Comparison of ENCODE assay signal across 10 cellular contexts in genomic region chrX:13110427-13111324, GRCh38.
A peak's percentile ranks its signal among the peaks of the same experiment; 100 is the strongest.
DNase-seq lines count a peak whose midpoint lies in the region; ATAC-seq, FAIRE-seq and TF ChIP-seq lines count a peak whose summit lies in the region.
"Had no signal": no experiment of that assay in that cellular context is flagged by ENCODE, and none has a peak within 500 bp of the region (broad histone marks: within the 10 kb centered on the region; RNA-seq: fewer than 3 reads in every experiment).

No MANE protein-coding gene starts in this region.

- H4K20me1 ChIP-seq in HepG2 (ENCODE audit: insufficient read depth, low read length), result no peaks in the 10 kb centered on the region
- no peaks in the 10 kb centered on the region for H4K20me1 ChIP-seq in astrocyte (ENCODE audit: insufficient read depth, low read length)

- intact Hi-C loops in HepG2 (cut with micrococcal nuclease; ENCODE audit: unreplicated experiment) (no loop called here), aorta (cut with DNase I) (loop anchor here in 1 of 2 donors (10.0 kb wide), 1 partner anchor 374 kb away; no protein-coding TSS in a partner anchor), testis (cut with DNase I; ENCODE audit: low total_unique reads) (no loop called here)

- in situ Hi-C loops in HepG2 (cut with HindIII; ENCODE audit: extremely low pct_ligation_motif_present, low pct_unique_long_range_greater_than_20kb), result no loop called here

- FAIRE-seq in HepG2 (lab: Jason Lieb, UNC) (no peak), astrocyte (lab: Jason Lieb, UNC) (peak; percentile 100)
- FAIRE-seq: G401.6 had no signal

- H3K4me3 ChIP-seq in liver (ENCODE audit: low read depth in 1 of 3, low read length in 3 of 3) (no peak overlapping the region), HepG2 (replicated peaks in 1 of 3; ENCODE audit: insufficient read depth in 1 of 3, low read depth in 2 of 3, low read length in 3 of 3) (no peak overlapping the region), astrocyte (ENCODE audit: insufficient read depth, low read depth, low read length) (no peak overlapping the region), aorta (ENCODE audit: low read length in 2 of 2) (no peak overlapping the region), testis (no peak overlapping the region)

- no peak for TF ChIP-seq POLR2A in HepG2 (IDR thresholded peaks at IDR 0.05; ENCODE audit: insufficient read depth in 1 of 2, low read depth in 2 of 2, low read length in 2 of 2)
- TF ChIP-seq POLR2A in testis (IDR thresholded peaks at IDR 0.05), result no peak

- H3K9me3 ChIP-seq in liver (ENCODE audit: control insufficient read depth in 4 of 4, low read length in 3 of 4) (no peaks in the 10 kb centered on the region), HepG2 (ENCODE audit: low read length) (no peaks in the 10 kb centered on the region), astrocyte (ENCODE audit: insufficient read depth, low read depth, low read length) (no peaks in the 10 kb centered on the region), aorta (ENCODE audit: control insufficient read depth, low read length) (no peaks in the 10 kb centered on the region), testis (no peaks in the 10 kb centered on the region)

- H3K4me2 ChIP-seq in HepG2 (ENCODE audit: low read depth, low read length) (no peak overlapping the region), astrocyte (ENCODE audit: low read length) (peak overlapping the region; percentile 33)

- no peaks in the 10 kb centered on the region for H3K27me3 Mint-ChIP-seq in astrocyte (ENCODE audit: low read depth, unreplicated experiment)

- peak overlapping the region in 1 of 2 donors; percentile 69 for H3K27ac ChIP-seq in liver (ENCODE audit: low read depth in 1 of 2, low read length in 2 of 2)
- no peak overlapping the region for H3K27ac ChIP-seq in HepG2 (ENCODE audit: extremely low read length, insufficient read depth, low read length)
- peak overlapping the region; percentile 89 for H3K27ac ChIP-seq in astrocyte (ENCODE audit: low read depth, low read length)
- H3K27ac ChIP-seq in aorta (ENCODE audit: low read depth in 1 of 2, low read length in 2 of 2), result peak overlapping the region; percentile 28 to 33
- H3K27ac ChIP-seq in testis, result peak overlapping the region in 1 of 2 donors; percentile 15

- H3K9me3 Mint-ChIP-seq in astrocyte (ENCODE audit: unreplicated experiment), result no peaks in the 10 kb centered on the region

- H3K4me1 ChIP-seq in liver (ENCODE audit: control insufficient read depth in 4 of 4, insufficient read depth in 4 of 4, low read length in 3 of 4), result peaks cover 0 to 7% (median 4%) of the 10 kb centered on the region in 4 donors
- peaks cover 4% of the 10 kb centered on the region; the same call in 1 of the 2 replicates for H3K4me1 ChIP-seq in HepG2 (ENCODE audit: insufficient read depth, low read length)
- H3K4me1 ChIP-seq in astrocyte (ENCODE audit: insufficient read depth, low read length), result peaks cover 11% of the 10 kb centered on the region
- H3K4me1 ChIP-seq in aorta (ENCODE audit: control insufficient read depth in 1 of 2, insufficient read depth in 2 of 2, low read length in 2 of 2), result peaks cover 0 to 2% of the 10 kb centered on the region in 2 donors
- H3K4me1 ChIP-seq in testis, result no peaks in the 10 kb centered on the region

- no peak for ATAC-seq in HepG2
- peak; percentile 79 for ATAC-seq in left lobe of liver
- peak; percentile 87 for ATAC-seq in aorta (ENCODE audit: low FRiP score)
- ATAC-seq in HG02973 (IDR thresholded peaks at IDR 0.05; ENCODE audit: unreplicated experiment), result no peak

- no peak overlapping the region for H2AFZ ChIP-seq in HepG2 (ENCODE audit: low read length)
- no peak overlapping the region for H2AFZ ChIP-seq in astrocyte (ENCODE audit: low read depth, low read length)

- CTCF ChIA-PET in HepG2 (lab: Yijun Ruan, JAX; ENCODE audit: low intra/inter-chr PET ratio, low total read pairs), result no interaction called here

- H3K36me3 Mint-ChIP-seq in astrocyte (ENCODE audit: low read depth, unreplicated experiment), result no peaks in the 10 kb centered on the region

- WGBS in liver, result 38% methylated on average over 10 of the region's 10 CpGs
- 56% methylated on average over 10 of the region's 10 CpGs for WGBS in HepG2 (ENCODE audit: low lambda C conversion rate)
- WGBS in aorta, 2 donors, result 8 to 33% methylated on average over 10 of the region's 10 CpGs
- WGBS in testis, 2 donors, result 53 to 61% methylated on average over 6 to 10 of the region's 10 CpGs

- H3K4me3 Mint-ChIP-seq in astrocyte (ENCODE audit: unreplicated experiment), result no peak overlapping the region

- H3K36me3 ChIP-seq in liver (ENCODE audit: control insufficient read depth in 4 of 4, insufficient read depth in 3 of 4, low read depth in 1 of 4, low read length in 3 of 4) (no peaks in the 10 kb centered on the region), HepG2 (replicated peaks in 1 of 2; ENCODE audit: control insufficient read depth in 1 of 2, insufficient read depth in 2 of 2, low read length in 2 of 2) (no peaks in the 10 kb centered on the region), astrocyte (ENCODE audit: insufficient read depth, low read length) (no peaks in the 10 kb centered on the region), aorta (ENCODE audit: control insufficient read depth in 1 of 2, insufficient read depth in 2 of 2, low read length in 1 of 2) (no peaks in the 10 kb centered on the region), testis (ENCODE audit: low read depth, missing control alignments) (no peaks in the 10 kb centered on the region)

- TF ChIP-seq RAD21 in liver (IDR thresholded peaks at IDR 0.05), result peak in 1 of 2 donors; percentile 21
- no peak for TF ChIP-seq RAD21 in HepG2 (CRISPR knock-in tag; IDR thresholded peaks at IDR 0.05)

- TF ChIP-seq EP300 in HepG2 (IDR thresholded peaks at IDR 0.05; ENCODE audit: low read depth in 2 of 2, low read length in 2 of 2), result no peak
- TF ChIP-seq EP300 in HepG2 (CRISPR knock-in tag; IDR thresholded peaks at IDR 0.05; ENCODE audit: borderline replicate concordance), result no peak

- POLR2A ChIA-PET in HepG2 (lab: Yijun Ruan, JAX), result no interaction called here

- no TSS peak for BruUV-seq in HepG2 (replicated peaks; lab: Mats Ljungman, UMichigan)

- peak overlapping the region; percentile 83 for H3K27ac Mint-ChIP-seq in astrocyte (ENCODE audit: unreplicated experiment)
- H3K27ac Mint-ChIP-seq: activated naive CD4-positive, alpha-beta T cell treated with anti-CD3 and anti-CD28 coated beads, Interleukin-2, amount 50 U/mL, for 72 hours had no signal

- no peak for TF ChIP-seq CTCF in liver (IDR thresholded peaks at IDR 0.05; ENCODE audit: low read depth, low read length, missing input control)
- TF ChIP-seq CTCF in HepG2 (CRISPR knock-in tag; IDR thresholded peaks at IDR 0.05), result no peak
- TF ChIP-seq CTCF in astrocyte (IDR thresholded peaks at IDR 0.05; ENCODE audit: insufficient read depth, low read depth, low read length), result no peak
- TF ChIP-seq CTCF in testis (IDR thresholded peaks at IDR 0.05), result no peak

- DNase-seq in HepG2 (ENCODE audit: low spot score), result no peak
- peak; percentile 96 for DNase-seq in astrocyte (ENCODE audit: low read depth)
- DNase-seq in left lobe of liver (ENCODE audit: low spot score), result no peak
- DNase-seq in aorta, result no peak
- DNase-seq in cerebellum (ENCODE audit: low spot score), result no peak
- DNase-seq in testis, result no peak

- H3K27me3 ChIP-seq in liver (ENCODE audit: control insufficient read depth in 4 of 4, insufficient read depth in 4 of 4, low read length in 3 of 4) (no peaks in the 10 kb centered on the region), HepG2 (ENCODE audit: control insufficient read depth in 1 of 2, insufficient read depth in 2 of 2, low read length in 2 of 2) (no peaks in the 10 kb centered on the region), astrocyte (ENCODE audit: insufficient read depth, low read length) (no peaks in the 10 kb centered on the region), aorta (ENCODE audit: control insufficient read depth in 1 of 2, insufficient read depth in 2 of 2, low read length in 1 of 2) (no peaks in the 10 kb centered on the region), testis (no peaks in the 10 kb centered on the region)

- H3K4me1 Mint-ChIP-seq in astrocyte (ENCODE audit: low read depth, unreplicated experiment), result peaks cover 2% of the 10 kb centered on the region

- no peak overlapping the region for H3K9ac ChIP-seq in liver (ENCODE audit: low read depth in 1 of 2, low read length in 2 of 2)
- no peak overlapping the region for H3K9ac ChIP-seq in HepG2 (ENCODE audit: insufficient read depth, low read depth, low read length)
- peak overlapping the region; percentile 57 for H3K9ac ChIP-seq in astrocyte (ENCODE audit: low read length)

- no peaks in the 10 kb centered on the region for H3K79me2 ChIP-seq in HepG2 (ENCODE audit: insufficient read depth, low read length)
- no peaks in the 10 kb centered on the region for H3K79me2 ChIP-seq in astrocyte (ENCODE audit: insufficient read depth, low read length)

TF ChIP-seq in liver, 16 proteins besides CTCF, POLR2A, EP300 and RAD21:
- peak; percentile 32 for TF ChIP-seq SP1 (IDR thresholded peaks at IDR 0.05)
- TF ChIP-seq HNF4A (conservative IDR thresholded peaks at IDR 0.05), result peak in 1 of 2 donors; percentile 13
- TF ChIP-seq ATF3 (IDR thresholded peaks at IDR 0.05), result no peak
- TF ChIP-seq NR2F2 (IDR thresholded peaks at IDR 0.05), result peak; percentile 39
- TF ChIP-seq JUND (IDR thresholded peaks at IDR 0.05), result peak; percentile 41 to 45

TF ChIP-seq in HepG2, 621 proteins besides CTCF, POLR2A, EP300 and RAD21 (continues in another document):
- no peak for TF ChIP-seq GTF2F1 (IDR thresholded peaks at IDR 0.05; ENCODE audit: low read length)
- no peak for TF ChIP-seq ZNF33A (CRISPR knock-in tag; IDR thresholded peaks at IDR 0.05; ENCODE audit: borderline replicate concordance)
- TF ChIP-seq RXRA (CRISPR knock-in tag; IDR thresholded peaks at IDR 0.05), result no peak
- no peak for TF ChIP-seq CCDC6 (CRISPR knock-in tag; IDR thresholded peaks at IDR 0.05)
- no peak for TF ChIP-seq E2F2 (CRISPR knock-in tag; IDR thresholded peaks at IDR 0.05; ENCODE audit: borderline replicate concordance)
- no peak for TF ChIP-seq SP1 (IDR thresholded peaks at IDR 0.05)
- TF ChIP-seq SP1 (CRISPR knock-in tag; IDR thresholded peaks at IDR 0.05), result no peak

Comparison
In these comparisons a context has a peak if more than half of its experiments do, and no peak if none do; other contexts are left out.
1. ATAC-seq: peak in left lobe of liver (single experiment) and aorta (single experiment); none in HepG2 (single experiment) and HG02973 (single experiment).